Comparison of ENCODE assay signal across 26 cellular contexts in genomic region chr6:25005010-25005409, GRCh38.
A peak's percentile ranks its signal among the peaks of the same experiment; 100 is the strongest.
DNase-seq lines count a peak whose midpoint lies in the region; ATAC-seq and TF ChIP-seq lines count a peak whose summit lies in the region.
"Had no signal": no experiment of that assay in that cellular context is flagged by ENCODE, and none has a peak within 500 bp of the region (broad histone marks: within the 10 kb centered on the region; RNA-seq: fewer than 3 reads in every experiment).

No MANE protein-coding gene starts in this region.

- no peaks in the 10 kb centered on the region for H3K36me3 ChIP-seq in ACC112 (ENCODE audit: insufficient read depth, low read length)
- H3K36me3 ChIP-seq in naive thymus-derived CD4-positive, alpha-beta T cell (ENCODE audit: control insufficient read depth in 2 of 3, insufficient read depth in 3 of 3, low read length in 3 of 3) = no peaks in the 10 kb centered on the region
- no peaks in the 10 kb centered on the region for H3K36me3 ChIP-seq in osteoblast (ENCODE audit: insufficient read depth, low read length)
- H3K36me3 ChIP-seq: ascending aorta, right atrium auricular region had no signal

- intact Hi-C loops in MCF 10A (cut with micrococcal nuclease) = no loop called here
- intact Hi-C loops in naive thymus-derived CD4-positive, alpha-beta T cell (cut with micrococcal nuclease) = loop anchor here in 1 of 2 donors (5.0 kb wide), 1 partner anchor 68 kb away; the partner anchor contains the start of gene RIPOR2

- peaks cover 53% of the 10 kb centered on the region for H3K4me1 Mint-ChIP-seq in MCF 10A (ENCODE audit: insufficient read depth, unreplicated experiment)
- peaks cover 50 to 84% (median 79%) of the 10 kb centered on the region in 7 donors for H3K4me1 Mint-ChIP-seq in naive thymus-derived CD4-positive, alpha-beta T cell

- no peaks in the 10 kb centered on the region for H3K27me3 ChIP-seq in ACC112 (ENCODE audit: insufficient read depth, low read length)
- no peaks in the 10 kb centered on the region for H3K27me3 ChIP-seq in naive thymus-derived CD4-positive, alpha-beta T cell (ENCODE audit: control insufficient read depth in 2 of 2, insufficient read depth in 2 of 2, low read length in 2 of 2)
- H3K27me3 ChIP-seq in osteoblast (ENCODE audit: insufficient read depth, low read length) = no peaks in the 10 kb centered on the region
- H3K27me3 ChIP-seq: ascending aorta, dorsolateral prefrontal cortex, right atrium auricular region had no signal

- H3K27ac Mint-ChIP-seq in MCF 10A (ENCODE audit: low read depth, unreplicated experiment) = peak overlapping the region; percentile 78
- H3K27ac Mint-ChIP-seq in naive thymus-derived CD4-positive, alpha-beta T cell = peak overlapping the region in 6 of 9 donors; percentile 1 to 90 (median 69)
- H3K27ac Mint-ChIP-seq: activated naive CD4-positive, alpha-beta T cell treated with anti-CD3 and anti-CD28 coated beads, Interleukin-2, amount 50 U/mL, for 24 hours; T-helper 1 cell treated with Interleukin-12 subunit alpha and Interleukin-12 subunit beta and Interleukin-4 antibody, amounts not matched to agents 30 μg/mL and 1 μg/mL, for 36 hours had no signal

- H4K20me1 ChIP-seq in osteoblast (ENCODE audit: insufficient read depth, low read length) = no peaks in the 10 kb centered on the region

- no peaks in the 10 kb centered on the region for H3K27me3 Mint-ChIP-seq in MCF 10A (ENCODE audit: insufficient read depth, unreplicated experiment)
- no peaks in the 10 kb centered on the region for H3K27me3 Mint-ChIP-seq in naive thymus-derived CD4-positive, alpha-beta T cell
- H3K27me3 Mint-ChIP-seq: activated CD4-positive, alpha-beta T cell treated with anti-CD3 and anti-CD28 coated beads for 36 hours; activated naive CD4-positive, alpha-beta T cell treated with anti-CD3 and anti-CD28 coated beads, Interleukin-2, amount 50 U/mL, for 24 hours had no signal

- no peak for TF ChIP-seq CTCF in MCF 10A (IDR thresholded peaks at IDR 0.05; ENCODE audit: unreplicated experiment)
- no peak for TF ChIP-seq CTCF in osteoblast (IDR thresholded peaks at IDR 0.05; ENCODE audit: extremely low read depth, low read depth, low read length)

- no peak for ATAC-seq in naive thymus-derived CD4-positive, alpha-beta T cell
- ATAC-seq in HG03342 (IDR thresholded peaks at IDR 0.05; ENCODE audit: unreplicated experiment) = no peak
- no peak for ATAC-seq in GM21619 (IDR thresholded peaks at IDR 0.05; ENCODE audit: unreplicated experiment)
- ATAC-seq: activated CD4-positive, alpha-beta T cell treated with anti-CD3 and anti-CD28 coated beads for 36 hours; activated T-cell treated with anti-CD3 and anti-CD28 coated beads, Interleukin-2, amount 50 U/mL, for 72 hours; stimulated activated effector memory CD8-positive, alpha-beta T cell treated with anti-CD3 and anti-CD28 coated beads, Interleukin-12 subunit alpha, Interleukin-12 subunit beta, amount 100 ng/mL, for 72 hours had no signal

- no peaks in the 10 kb centered on the region for H3K79me2 ChIP-seq in ACC112 (ENCODE audit: control insufficient read depth, insufficient read depth, low read length, unreplicated experiment)
- no peaks in the 10 kb centered on the region for H3K79me2 ChIP-seq in osteoblast (ENCODE audit: insufficient read depth, low read length)
- H3K79me2 ChIP-seq: parathyroid adenoma had no signal

- no peak overlapping the region for H3K4me2 ChIP-seq in osteoblast (ENCODE audit: insufficient read depth, low read length)

- CTCF ChIA-PET in MCF 10A (lab: Yijun Ruan, JAX) = interaction anchor here (0.6 to 4.9 kb wide), 6 partner anchors 13 to 228 kb away, joined by 3 to 36 read pairs (median 4); no protein-coding TSS in a partner anchor
- CTCF ChIA-PET in naive thymus-derived CD4-positive, alpha-beta T cell (lab: Charles Lee) = interaction anchor here (0.6 to 1.2 kb wide), 3 partner anchors 13 to 14 kb away, joined by 3 to 5 read pairs (median 3); no protein-coding TSS in a partner anchor

- H3K9me3 Mint-ChIP-seq in MCF 10A (ENCODE audit: unreplicated experiment) = no peaks in the 10 kb centered on the region
- H3K9me3 Mint-ChIP-seq in naive thymus-derived CD4-positive, alpha-beta T cell = peaks cover 0 to 2% (median 0%) of the 10 kb centered on the region in 11 donors
- H3K9me3 Mint-ChIP-seq: activated naive CD4-positive, alpha-beta T cell treated with anti-CD3 and anti-CD28 coated beads, Interleukin-2, amount 50 U/mL, for 24 hours; activated T-cell treated with anti-CD3 and anti-CD28 coated beads, Interleukin-2, amount 50 U/mL, for 72 hours; stimulated activated effector memory CD8-positive, alpha-beta T cell treated with anti-CD3 and anti-CD28 coated beads, Interleukin-12 subunit alpha, Interleukin-12 subunit beta, amount 100 ng/mL, for 72 hours; T-helper 1 cell treated with Interleukin-12 subunit alpha and Interleukin-12 subunit beta and Interleukin-4 antibody, amounts not matched to agents 30 μg/mL and 1 μg/mL, for 36 hours had no signal

- H3K9me3 ChIP-seq in naive thymus-derived CD4-positive, alpha-beta T cell (ENCODE audit: control insufficient read depth in 2 of 3, low read length in 3 of 3) = no peaks in the 10 kb centered on the region
- H3K9me3 ChIP-seq in osteoblast (ENCODE audit: low read depth, low read length) = no peaks in the 10 kb centered on the region
- H3K9me3 ChIP-seq: ascending aorta, right atrium auricular region had no signal

- H3K36me3 Mint-ChIP-seq in MCF 10A (ENCODE audit: insufficient read depth, unreplicated experiment) = peaks cover 9% of the 10 kb centered on the region
- peaks cover 0 to 8% (median 0%) of the 10 kb centered on the region in 5 donors for H3K36me3 Mint-ChIP-seq in naive thymus-derived CD4-positive, alpha-beta T cell
- H3K36me3 Mint-ChIP-seq: stimulated activated effector memory CD8-positive, alpha-beta T cell treated with anti-CD3 and anti-CD28 coated beads, Interleukin-12 subunit alpha, Interleukin-12 subunit beta, amount 100 ng/mL, for 72 hours had no signal

- H3K4me3 Mint-ChIP-seq in MCF 10A (ENCODE audit: unreplicated experiment) = peak overlapping the region; percentile 71
- no peak overlapping the region for H3K4me3 Mint-ChIP-seq in naive thymus-derived CD4-positive, alpha-beta T cell
- H3K4me3 Mint-ChIP-seq: activated CD4-positive, alpha-beta T cell treated with anti-CD3 and anti-CD28 coated beads for 36 hours; stimulated activated effector memory CD8-positive, alpha-beta T cell treated with anti-CD3 and anti-CD28 coated beads, Interleukin-12 subunit alpha, Interleukin-12 subunit beta, amount 100 ng/mL, for 72 hours; T-helper 1 cell treated with Interleukin-12 subunit alpha and Interleukin-12 subunit beta and Interleukin-4 antibody, amounts not matched to agents 30 μg/mL and 1 μg/mL, for 36 hours had no signal

- peak; percentile 8 for DNase-seq in DMS79 (lab: John Stamatoyannopoulos, UW)
- no peak for DNase-seq in MCF 10A (ENCODE audit: unreplicated experiment)
- DNase-seq in naive thymus-derived CD4-positive, alpha-beta T cell = no peak
- DNase-seq in osteoblast (ENCODE audit: insufficient read length, low spot score, missing footprints) = no peak
- DNase-seq in stimulated activated CD4-positive, alpha-beta T cell treated with anti-CD3 and anti-CD28 coated beads, Interleukin-1b, Interleukin-23, amount 100 ng/mL, for 48 hours = no peak
- DNase-seq: activated CD4-positive, alpha-beta T cell treated with anti-CD3 and anti-CD28 coated beads for 36 hours; activated T-cell treated with anti-CD3 and anti-CD28 coated beads, Interleukin-2, amount 50 U/mL, for 72 hours; C1 segment of cervical spinal cord; dorsolateral prefrontal cortex; kidney; NCI-H1048; NCI-H187; NCI-H2227 treated with DMSO at 0.1 percent for 48 hours; stimulated activated CD4-positive, alpha-beta T cell treated with anti-CD3 and anti-CD28 coated beads, Interleukin-2, amount 100 ng/mL, for 48 hours had no signal

- H2AFZ ChIP-seq in ACC112 (ENCODE audit: low read length, unreplicated experiment) (no peak overlapping the region), osteoblast (ENCODE audit: low read length) (no peak overlapping the region)
- H2AFZ ChIP-seq: parathyroid adenoma had no signal

- H3K4me1 ChIP-seq in ACC112 (ENCODE audit: control insufficient read depth, insufficient read depth, low read length, unreplicated experiment) = peaks cover 30% of the 10 kb centered on the region
- H3K4me1 ChIP-seq in naive thymus-derived CD4-positive, alpha-beta T cell (ENCODE audit: control insufficient read depth in 2 of 2, insufficient read depth in 2 of 2, low read length in 2 of 2) = peaks cover 42 to 50% of the 10 kb centered on the region in 2 donors
- H3K4me1 ChIP-seq in osteoblast (ENCODE audit: insufficient read depth, low read length) = peaks cover 11% of the 10 kb centered on the region
- H3K4me1 ChIP-seq: parathyroid adenoma had no signal

- BruUV-seq in MCF 10A (replicated peaks; lab: Mats Ljungman, UMichigan) = no TSS peak

- POLR2A ChIA-PET in MCF 10A (lab: Yijun Ruan, JAX) = interaction anchor here (0.7 to 7.3 kb wide), 12 partner anchors 11 to 229 kb away, joined by 3 to 172 read pairs (median 9); no protein-coding TSS in a partner anchor
- POLR2A ChIA-PET in naive thymus-derived CD4-positive, alpha-beta T cell (lab: Charles Lee) = interaction anchor here (0.6 to 55.8 kb wide), 11 partner anchors 8 to 246 kb away, joined by 3 to 1138 read pairs (median 3); no protein-coding TSS in a partner anchor

- H3K27ac ChIP-seq in ACC112 (ENCODE audit: low read depth, low read length) (peak overlapping the region; percentile 33; the same call in 1 of the 2 replicates), osteoblast (ENCODE audit: low read depth, low read length) (no peak overlapping the region)
- no peak overlapping the region for H3K27ac ChIP-seq in naive thymus-derived CD4-positive, alpha-beta T cell (ENCODE audit: low read depth, low read length)
- H3K27ac ChIP-seq: HL-60, parathyroid adenoma, RWPE1, SK-N-MC had no signal

- H3K4me3 ChIP-seq in ACC112 (ENCODE audit: low read depth, low read length) (no peak overlapping the region), osteoblast (ENCODE audit: insufficient read depth, low read length) (no peak overlapping the region)
- no peak overlapping the region for H3K4me3 ChIP-seq in naive thymus-derived CD4-positive, alpha-beta T cell (ENCODE audit: low read length)
- H3K4me3 ChIP-seq: ascending aorta, dorsolateral prefrontal cortex, right atrium auricular region, SK-N-MC had no signal
